8 cellular contexts compared by ENCODE assay signal in the genomic region with DNA sequence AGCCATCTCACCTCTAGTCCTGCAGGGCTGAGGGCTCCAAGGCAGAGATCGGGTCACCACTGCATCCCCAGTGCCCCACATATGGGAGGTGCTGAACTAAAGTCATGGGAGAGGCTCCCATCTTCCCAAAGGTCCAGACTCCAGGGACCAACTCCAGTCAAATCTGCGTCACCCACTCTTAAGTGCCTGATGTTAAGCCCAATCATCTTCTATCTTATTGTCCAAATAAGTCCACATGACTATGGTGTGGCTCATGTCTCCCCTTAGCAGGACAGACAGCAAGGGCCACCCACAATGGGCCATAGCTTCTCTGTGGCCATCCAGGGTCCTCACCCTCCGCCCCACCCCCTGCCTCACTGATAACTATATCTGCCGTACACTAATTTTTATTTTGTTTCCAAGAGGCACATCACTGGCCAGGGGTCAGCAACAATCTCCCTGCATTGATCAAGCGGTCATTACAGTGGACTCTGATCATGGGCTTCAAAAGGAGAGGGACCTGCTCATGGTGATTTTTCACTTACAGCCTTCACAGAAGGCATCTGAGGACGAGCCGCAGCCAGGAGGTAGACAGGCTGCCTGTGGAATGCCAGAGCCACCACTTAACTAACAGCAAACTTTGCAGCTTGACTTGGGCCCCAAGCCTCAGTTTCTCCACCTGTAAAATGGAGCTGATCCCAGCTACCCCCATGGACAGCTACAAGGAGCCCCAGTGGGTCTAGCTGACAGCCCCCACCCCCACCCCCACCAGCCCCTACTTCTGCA. TPM values are rescaled to one million over a fixed set of nuclear protein-coding genes. Genes with fewer than 3 reads are reported as not detected.
DNase-seq lines count a peak whose midpoint lies in the region; ATAC-seq and TF ChIP-seq lines count a peak whose summit lies in the region.
"Had no signal": no experiment of that assay in that cellular context is flagged by ENCODE, and none has a peak within 500 bp of the region (broad histone marks: within the 10 kb centered on the region; RNA-seq: fewer than 3 reads in every experiment).

No MANE protein-coding gene starts in this region.

- peak overlapping the region; percentile 77 to 91 for H3K27ac Mint-ChIP-seq in activated naive CD4-positive, alpha-beta T cell treated with anti-CD3 and anti-CD28 coated beads, Interleukin-2, amount 50 U/mL, for 72 hours

- H3K9me3 ChIP-seq in HUES64 (ENCODE audit: insufficient read depth, low read depth, low read length), result no peaks in the 10 kb centered on the region
- no peaks in the 10 kb centered on the region for H3K9me3 ChIP-seq in stomach

- intact Hi-C loops in stomach (cut with DNase I; ENCODE audit: low total_unique reads), result loop anchor here (10.0 kb wide), 1 partner anchor 110 kb away; no protein-coding TSS in a partner anchor

- TF ChIP-seq POLR2A in stomach (IDR thresholded peaks at IDR 0.05), result no peak

- H3K36me3 ChIP-seq in HUES64 (ENCODE audit: insufficient read depth, low read length), result peaks cover 15% of the 10 kb centered on the region; the same call in 1 of the 2 replicates
- H3K36me3 ChIP-seq in stomach, result peaks cover 0 to 7% (median 4%) of the 10 kb centered on the region in 4 donors

- TF ChIP-seq CTCF in stomach (IDR thresholded peaks at IDR 0.05), result no peak

- H3K27me3 ChIP-seq in HUES64 (ENCODE audit: insufficient read depth, low read length) (no peaks in the 10 kb centered on the region), layer of hippocampus (ENCODE audit: control insufficient read depth, insufficient read depth, low read length) (no peaks in the 10 kb centered on the region), stomach (no peaks in the 10 kb centered on the region)

- H3K36me3 Mint-ChIP-seq in activated naive CD4-positive, alpha-beta T cell treated with anti-CD3 and anti-CD28 coated beads, Interleukin-2, amount 50 U/mL, for 72 hours, result peaks cover 5 to 28% of the 10 kb centered on the region in 2 donors

- DNase-seq in activated naive CD4-positive, alpha-beta T cell treated with anti-CD3 and anti-CD28 coated beads, Interleukin-2, amount 50 U/mL, for 72 hours (ENCODE audit: low spot score in 2 of 2), result no peak
- no peak for DNase-seq in stomach
- DNase-seq in stimulated activated CD4-positive, alpha-beta T cell treated with anti-CD3 and anti-CD28 coated beads, Interleukin-12 subunit alpha, Interleukin-12 subunit beta, amount 100 ng/mL, for 4 hours, result no peak
- no peak for DNase-seq in middle frontal gyrus (ENCODE audit: extremely low spot score, low spot score)
- DNase-seq: NCI-H146 had no signal

- no peaks in the 10 kb centered on the region for H3K9me3 Mint-ChIP-seq in activated naive CD4-positive, alpha-beta T cell treated with anti-CD3 and anti-CD28 coated beads, Interleukin-2, amount 50 U/mL, for 72 hours

- no peak overlapping the region for H3K4me3 ChIP-seq in HUES64 (ENCODE audit: low read length)
- H3K4me3 ChIP-seq in stomach, result no peak overlapping the region

- H3K9ac ChIP-seq in HUES64 (ENCODE audit: low read depth, low read length), result no peak overlapping the region

- H3K27ac ChIP-seq in HUES64 (ENCODE audit: low read depth, low read length) (peak overlapping the region; percentile 21; the same call in 1 of the 2 replicates), layer of hippocampus (ENCODE audit: low read depth, low read length) (peak overlapping the region; percentile 30), stomach (peak overlapping the region; percentile 82 to 100 (median 95))

- 92% methylated on average over 7 of the region's 7 CpGs for WGBS in HUES64
- WGBS in stomach, 5 donors, result 62 to 72% (median 67%) methylated on average over 7 of the region's 7 CpGs

- no peak for ATAC-seq in activated naive CD4-positive, alpha-beta T cell treated with anti-CD3 and anti-CD28 coated beads, Interleukin-2, amount 50 U/mL, for 72 hours
- no peak for ATAC-seq in HG02759 (IDR thresholded peaks at IDR 0.05; ENCODE audit: unreplicated experiment)

- peaks cover 76% of the 10 kb centered on the region for H3K4me1 ChIP-seq in HUES64 (ENCODE audit: insufficient read depth, low read length)
- H3K4me1 ChIP-seq in stomach, result peaks cover 100% of the 10 kb centered on the region in 4 donors

- TF ChIP-seq EP300 in stomach (IDR thresholded peaks at IDR 0.05), result no peak

RNA-seq across cellular contexts. Expression of gene MYH9, which starts 23.3 kb away (rescaled TPM):
- 117 TPM for polyA plus RNA-seq in HUES64 (2013, experiment 1 of 2)
- 121 TPM for polyA plus RNA-seq in HUES64 (2013, experiment 2 of 2)
- 100 to 1,000 TPM; 521 to 691 TPM for total RNA-seq in activated naive CD4-positive, alpha-beta T cell treated with anti-CD3 and anti-CD28 coated beads, Interleukin-2, amount 50 U/mL, for 72 hours
- 100 to 1,000 TPM; 155 to 620 (median 272) TPM for total RNA-seq in stomach
- 10 to 100 TPM; 46.7 to 79.3 (median 54.3) TPM for polyA plus RNA-seq in stomach

Comparison
In these comparisons a context has a peak if more than half of its experiments do, and no peak if none do; other contexts are left out.
1. H3K27ac ChIP-seq: peak in every context shown above with its lines; median percentile 95 in stomach; 30 in layer of hippocampus; 21 in HUES64.